In the genomic region with DNA sequence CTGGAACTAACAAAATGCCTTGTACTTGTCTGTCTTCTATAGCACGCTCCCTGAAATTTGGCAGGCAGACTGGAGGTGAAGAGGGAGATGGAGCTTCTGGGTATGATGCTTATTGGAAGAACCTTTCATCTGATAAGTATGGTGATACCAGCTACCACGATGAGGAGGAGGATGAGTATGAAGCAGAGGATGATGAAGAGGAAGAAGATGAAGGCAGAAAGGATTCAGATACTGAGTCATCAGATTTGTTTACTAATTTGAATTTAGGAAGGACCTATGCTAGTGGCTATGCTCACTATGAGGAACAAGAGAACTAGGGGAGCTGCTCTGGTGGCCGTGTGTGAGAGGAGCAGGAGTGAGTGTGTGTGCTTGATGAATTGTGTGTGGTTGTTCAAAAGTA, we compare ENCODE assay signal across 18 cellular contexts. TPM values are rescaled to one million over a fixed set of nuclear protein-coding genes. Genes with fewer than 3 reads are reported as not detected.
A peak's percentile ranks its signal among the peaks of the same experiment; 100 is the strongest.
DNase-seq lines count a peak whose midpoint lies in the region; ATAC-seq and TF ChIP-seq lines count a peak whose summit lies in the region.
"Had no signal": no experiment of that assay in that cellular context is flagged by ENCODE, and none has a peak within 500 bp of the region (broad histone marks: within the 10 kb centered on the region; RNA-seq: fewer than 3 reads in every experiment).

No MANE protein-coding gene starts in this region.

- no peak for TF ChIP-seq POLR2A in GM18505 (IDR thresholded peaks at IDR 0.05; ENCODE audit: borderline replicate concordance, extremely low read depth, insufficient read depth, insufficient read length)

- POLR2A ChIA-PET in HEK293 (lab: Yijun Ruan, JAX) = no interaction called here

- H3K9me3 ChIP-seq in HEK293 (ENCODE audit: control insufficient read depth, insufficient read depth, low read depth, low read length) = no peaks in the 10 kb centered on the region
- H3K9me3 ChIP-seq in mucosa of descending colon = no peaks in the 10 kb centered on the region
- H3K9me3 ChIP-seq: A549, BLaER1, HAP-1 had no signal

- H3K4me3 ChIP-seq in HEK293 (ENCODE audit: low read depth, low read length) (no peak overlapping the region), mucosa of descending colon (no peak overlapping the region)
- H3K4me3 ChIP-seq: A549, BLaER1, HAP-1 had no signal

- CTCF ChIA-PET in HEK293 (lab: Yijun Ruan, JAX) = interaction anchor here (0.8 kb wide), 1 partner anchor 1980 kb away, joined by 5 read pairs; no protein-coding TSS in a partner anchor

- no peak for ATAC-seq in activated T-cell treated with anti-CD3 and anti-CD28 coated beads, Interleukin-2, amount 50 U/mL, for 72 hours (replicated peaks in 1 of 2)
- ATAC-seq in activated T-helper 17 cell treated with anti-CD3 and anti-CD28 coated beads, Interleukin-2, amount 50 U/mL, for 72 hours (replicated peaks) = no peak
- ATAC-seq in GM18505 (IDR thresholded peaks at IDR 0.05; ENCODE audit: unreplicated experiment) (no peak), mucosa of descending colon (no peak)
- ATAC-seq: A549 had no signal

- H3K36me3 Mint-ChIP-seq in activated T-cell treated with anti-CD3 and anti-CD28 coated beads, Interleukin-2, amount 50 U/mL, for 72 hours (ENCODE audit: insufficient read depth in 2 of 2) = peaks cover 14 to 30% of the 10 kb centered on the region in 2 donors
- peaks cover 68% of the 10 kb centered on the region for H3K36me3 Mint-ChIP-seq in activated T-helper 17 cell treated with anti-CD3 and anti-CD28 coated beads, Interleukin-2, amount 50 U/mL, for 72 hours (ENCODE audit: low read depth)
- peaks cover 19% of the 10 kb centered on the region for H3K36me3 Mint-ChIP-seq in endothelial cell (ENCODE audit: low read depth, unreplicated experiment)

- H3K27ac Mint-ChIP-seq in activated T-cell treated with anti-CD3 and anti-CD28 coated beads, Interleukin-2, amount 50 U/mL, for 72 hours = peak overlapping the region; percentile 2
- H3K27ac Mint-ChIP-seq in activated T-helper 17 cell treated with anti-CD3 and anti-CD28 coated beads, Interleukin-2, amount 50 U/mL, for 72 hours = peak overlapping the region; percentile 9
- H3K27ac Mint-ChIP-seq in endothelial cell (ENCODE audit: unreplicated experiment) = no peak overlapping the region
- H3K27ac Mint-ChIP-seq: CD4-positive, alpha-beta memory T cell had no signal

- no peak for TF ChIP-seq CTCF in HEK293 (tag by site-specific recombination; IDR thresholded peaks at IDR 0.05)
- no peak for TF ChIP-seq CTCF in endothelial cell (IDR thresholded peaks at IDR 0.05; ENCODE audit: unreplicated experiment)
- TF ChIP-seq CTCF in mucosa of descending colon (IDR thresholded peaks at IDR 0.05) = no peak

- H3K4me1 Mint-ChIP-seq in activated T-cell treated with anti-CD3 and anti-CD28 coated beads, Interleukin-2, amount 50 U/mL, for 72 hours (ENCODE audit: low read depth) = peaks cover 10% of the 10 kb centered on the region
- peaks cover 4% of the 10 kb centered on the region for H3K4me1 Mint-ChIP-seq in activated T-helper 17 cell treated with anti-CD3 and anti-CD28 coated beads, Interleukin-2, amount 50 U/mL, for 72 hours
- no peaks in the 10 kb centered on the region for H3K4me1 Mint-ChIP-seq in endothelial cell (ENCODE audit: unreplicated experiment)
- H3K4me1 Mint-ChIP-seq: CD14-positive monocyte had no signal

- no peaks in the 10 kb centered on the region for H3K9me3 Mint-ChIP-seq in activated T-cell treated with anti-CD3 and anti-CD28 coated beads, Interleukin-2, amount 50 U/mL, for 72 hours
- H3K9me3 Mint-ChIP-seq in activated T-helper 17 cell treated with anti-CD3 and anti-CD28 coated beads, Interleukin-2, amount 50 U/mL, for 72 hours = no peaks in the 10 kb centered on the region
- H3K9me3 Mint-ChIP-seq in endothelial cell (ENCODE audit: unreplicated experiment) = no peaks in the 10 kb centered on the region
- H3K9me3 Mint-ChIP-seq: CD14-positive monocyte; CD4-positive, alpha-beta memory T cell had no signal

- H3K36me3 ChIP-seq in HEK293 (ENCODE audit: control insufficient read depth in 2 of 2, insufficient read depth in 1 of 2, low read length in 2 of 2) (peaks cover 6 to 59% of the 10 kb centered on the region in 2 experiments; a peak in 2 of 3 replicates), mucosa of descending colon (ENCODE audit: low read depth) (no peaks in the 10 kb centered on the region)

- no peak for DNase-seq in activated T-cell treated with anti-CD3 and anti-CD28 coated beads, Interleukin-2, amount 50 U/mL, for 72 hours
- DNase-seq in activated T-cell treated with anti-CD3 and anti-CD28 coated beads for 4 hours (no peak), endothelial cell (ENCODE audit: low spot score) (no peak), mucosa of descending colon (no peak)
- no peak for DNase-seq in stimulated activated CD4-positive, alpha-beta T cell treated with anti-CD3 and anti-CD28 coated beads, Interleukin-4, amount 100 ng/mL, for 4 hours
- DNase-seq: Calu3; CD4-positive, alpha-beta memory T cell; DMS79 treated with DMSO at 0.1 percent for 48 hours; GF-D8 had no signal

- H3K27ac ChIP-seq in HEK293 (ENCODE audit: extremely low read depth, low read depth, low read length) = no peak overlapping the region
- H3K27ac ChIP-seq: 22Rv1, A549, BLaER1, HL-60 had no signal

- intact Hi-C loops in mucosa of descending colon (cut with DNase I, micrococcal nuclease) = no loop called here

- H3K4me3 Mint-ChIP-seq in activated T-cell treated with anti-CD3 and anti-CD28 coated beads, Interleukin-2, amount 50 U/mL, for 72 hours = no peak overlapping the region
- H3K4me3 Mint-ChIP-seq in activated T-helper 17 cell treated with anti-CD3 and anti-CD28 coated beads, Interleukin-2, amount 50 U/mL, for 72 hours = no peak overlapping the region
- H3K4me3 Mint-ChIP-seq in endothelial cell (ENCODE audit: unreplicated experiment) = peak overlapping the region; percentile 31
- H3K4me3 Mint-ChIP-seq: CD14-positive monocyte; CD4-positive, alpha-beta memory T cell had no signal

- H3K4me1 ChIP-seq in HEK293 (ENCODE audit: control insufficient read depth, insufficient read depth, low read length) (no peaks in the 10 kb centered on the region), mucosa of descending colon (ENCODE audit: low read depth) (no peaks in the 10 kb centered on the region)
- H3K4me1 ChIP-seq: A549, BLaER1, HAP-1 had no signal

- no peaks in the 10 kb centered on the region for H3K27me3 Mint-ChIP-seq in activated T-cell treated with anti-CD3 and anti-CD28 coated beads, Interleukin-2, amount 50 U/mL, for 72 hours (ENCODE audit: low read depth)
- no peaks in the 10 kb centered on the region for H3K27me3 Mint-ChIP-seq in activated T-helper 17 cell treated with anti-CD3 and anti-CD28 coated beads, Interleukin-2, amount 50 U/mL, for 72 hours
- H3K27me3 Mint-ChIP-seq in endothelial cell (ENCODE audit: unreplicated experiment) = no peaks in the 10 kb centered on the region
- H3K27me3 Mint-ChIP-seq: CD4-positive, alpha-beta memory T cell had no signal

TF ChIP-seq in HEK293, 187 proteins besides CTCF, POLR2A, EP300 and RAD21:
- TF ChIP-seq, protein P1, sequence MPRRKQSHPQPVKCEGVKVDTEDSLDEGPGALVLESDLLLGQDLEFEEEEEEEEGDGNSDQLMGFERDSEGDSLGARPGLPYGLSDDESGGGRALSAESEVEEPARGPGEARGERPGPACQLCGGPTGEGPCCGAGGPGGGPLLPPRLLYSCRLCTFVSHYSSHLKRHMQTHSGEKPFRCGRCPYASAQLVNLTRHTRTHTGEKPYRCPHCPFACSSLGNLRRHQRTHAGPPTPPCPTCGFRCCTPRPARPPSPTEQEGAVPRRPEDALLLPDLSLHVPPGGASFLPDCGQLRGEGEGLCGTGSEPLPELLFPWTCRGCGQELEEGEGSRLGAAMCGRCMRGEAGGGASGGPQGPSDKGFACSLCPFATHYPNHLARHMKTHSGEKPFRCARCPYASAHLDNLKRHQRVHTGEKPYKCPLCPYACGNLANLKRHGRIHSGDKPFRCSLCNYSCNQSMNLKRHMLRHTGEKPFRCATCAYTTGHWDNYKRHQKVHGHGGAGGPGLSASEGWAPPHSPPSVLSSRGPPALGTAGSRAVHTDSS (tag by site-specific recombination; IDR thresholded peaks at IDR 0.05) = peak; percentile 94
- no peak for TF ChIP-seq ZNF792 (tag by site-specific recombination; IDR thresholded peaks at IDR 0.05)

RNA-seq across cellular contexts. Expression of a gene that starts 13.0 kb away (rescaled TPM):
- total RNA-seq in activated T-cell treated with anti-CD3 and anti-CD28 coated beads, Interleukin-2, amount 50 U/mL, for 72 hours = 10 to 100 TPM; 47.3 to 62.8 TPM
- 10 to 100 TPM; 33.4 to 43.7 TPM for total RNA-seq in activated T-helper 17 cell treated with anti-CD3 and anti-CD28 coated beads, Interleukin-2, amount 50 U/mL, for 72 hours
- total RNA-seq in endothelial cell (ENCODE audit: unreplicated experiment) (41.8 TPM), mucosa of descending colon (10 to 100 TPM; 24.8 to 39.5 (median 24.9) TPM)
